Comparison of ENCODE assay signal across 10 cellular contexts in genomic region chr17:8227238-8227581, GRCh38. TPM values are rescaled to one million over a fixed set of nuclear protein-coding genes. Genes with fewer than 3 reads are reported as not detected.
A peak's percentile ranks its signal among the peaks of the same experiment; 100 is the strongest.
DNase-seq lines count a peak whose midpoint lies in the region; ATAC-seq, FAIRE-seq and TF ChIP-seq lines count a peak whose summit lies in the region.
"Had no signal": no experiment of that assay in that cellular context is flagged by ENCODE, and none has a peak within 500 bp of the region (broad histone marks: within the 10 kb centered on the region; RNA-seq: fewer than 3 reads in every experiment).

No MANE protein-coding gene starts in this region.

- no peak for TF ChIP-seq POLR2A in HepG2 (IDR thresholded peaks at IDR 0.05; ENCODE audit: insufficient read depth in 1 of 2, low read depth in 2 of 2, low read length in 2 of 2)
- no peak for TF ChIP-seq POLR2A in right lobe of liver (IDR thresholded peaks at IDR 0.05)

- TF ChIP-seq EP300 in HepG2 (IDR thresholded peaks at IDR 0.05; ENCODE audit: low read depth in 2 of 2, low read length in 2 of 2) (no peak), HepG2 (CRISPR knock-in tag; IDR thresholded peaks at IDR 0.05; ENCODE audit: borderline replicate concordance) (no peak)

- no peaks in the 10 kb centered on the region for H3K9me3 ChIP-seq in HepG2 (ENCODE audit: low read length)
- H3K9me3 ChIP-seq in right lobe of liver, result no peaks in the 10 kb centered on the region
- no peaks in the 10 kb centered on the region for H3K9me3 ChIP-seq in mammary epithelial cell (replicated peaks; ENCODE audit: insufficient read depth, low read length)
- no peaks in the 10 kb centered on the region for H3K9me3 ChIP-seq in muscle layer of duodenum (ENCODE audit: control insufficient read depth in 1 of 2, low read length in 2 of 2)

- H4K20me1 ChIP-seq in HepG2 (ENCODE audit: insufficient read depth, low read length), result peaks cover 4% of the 10 kb centered on the region; the same call in 1 of the 2 replicates
- H4K20me1 ChIP-seq in mammary epithelial cell (ENCODE audit: insufficient read depth, low read length), result no peaks in the 10 kb centered on the region

- in situ Hi-C loops in HepG2 (cut with HindIII; ENCODE audit: extremely low pct_ligation_motif_present, low pct_unique_long_range_greater_than_20kb), result no loop called here
- in situ Hi-C loops in mammary epithelial cell (cut with MboI; ENCODE audit: low sequenced_read_pairs in 2 of 2), result no loop called here

- dilution Hi-C loops in mammary epithelial cell (cut with HindIII; ENCODE audit: low sequenced_read_pairs), result no loop called here

- TF ChIP-seq RAD21 in HepG2 (CRISPR knock-in tag; IDR thresholded peaks at IDR 0.05), result no peak

- POLR2A ChIA-PET in HepG2 (lab: Yijun Ruan, JAX), result interaction anchor here (1.0 to 1.7 kb wide), 3 partner anchors 21 to 68 kb away, joined by 3 to 7 read pairs (median 5); partner anchors contain the start of genes CTC1 and SLC25A35

- H3K27ac ChIP-seq in HepG2 (ENCODE audit: extremely low read length, insufficient read depth, low read length), result no peak overlapping the region
- H3K27ac ChIP-seq in right lobe of liver, result no peak overlapping the region
- no peak overlapping the region for H3K27ac ChIP-seq in mammary epithelial cell (ENCODE audit: insufficient read depth, low read depth, low read length)
- peak overlapping the region; percentile 48 for H3K27ac ChIP-seq in muscle layer of duodenum (ENCODE audit: low read length)
- H3K27ac ChIP-seq: PC-9 had no signal

- CTCF ChIA-PET in HepG2 (lab: Yijun Ruan, JAX; ENCODE audit: low intra/inter-chr PET ratio, low total read pairs), result no interaction called here
- CTCF ChIA-PET in mammary epithelial cell (lab: Charles Lee; ENCODE audit: low non-redundant PET), result no interaction called here

- BruUV-seq in HepG2 (replicated peaks; lab: Mats Ljungman, UMichigan) (no TSS peak), mammary epithelial cell (replicated peaks; lab: Mats Ljungman, UMichigan) (no TSS peak)

- H3K4me3 ChIP-seq in HepG2 (replicated peaks in 1 of 3; ENCODE audit: insufficient read depth in 1 of 3, low read depth in 2 of 3, low read length in 3 of 3) (no peak overlapping the region), right lobe of liver (peak overlapping the region in 1 of 3 donors; percentile 39), mammary epithelial cell (replicated peaks in 1 of 3; ENCODE audit: insufficient read depth in 1 of 3, low read depth in 2 of 3, low read length in 3 of 3) (no peak overlapping the region), muscle layer of duodenum (ENCODE audit: low read depth in 1 of 2, low read length in 2 of 2) (peak overlapping the region; percentile 34)
- H3K4me3 ChIP-seq: PC-9 had no signal

- FAIRE-seq in HepG2 (lab: Jason Lieb, UNC), result no peak

- H3K9ac ChIP-seq in HepG2 (ENCODE audit: insufficient read depth, low read depth, low read length) (no peak overlapping the region), mammary epithelial cell (ENCODE audit: insufficient read depth, low read length) (no peak overlapping the region)

- ATAC-seq in HepG2 (no peak), right lobe of liver (no peak), HG02623 (IDR thresholded peaks at IDR 0.05; ENCODE audit: unreplicated experiment) (no peak)

- H3K4me1 ChIP-seq in HepG2 (ENCODE audit: insufficient read depth, low read length), result peaks cover 8% of the 10 kb centered on the region
- H3K4me1 ChIP-seq in right lobe of liver, result peaks cover 0 to 11% (median 3%) of the 10 kb centered on the region in 4 donors
- H3K4me1 ChIP-seq in mammary epithelial cell (ENCODE audit: insufficient read depth, low read length), result peaks cover 7% of the 10 kb centered on the region
- peaks cover 7 to 18% of the 10 kb centered on the region in 2 donors for H3K4me1 ChIP-seq in muscle layer of duodenum (ENCODE audit: control insufficient read depth in 1 of 2, insufficient read depth in 2 of 2, low read length in 2 of 2)

- 95% methylated on average over 4 of the region's 4 CpGs for WGBS in HepG2 (ENCODE audit: low lambda C conversion rate)
- 88% methylated on average over 2 of the region's 4 CpGs for WGBS in right lobe of liver (ENCODE audit: insufficient coverage, low coverage, low lambda C conversion rate, missing lambda C conversion rate)
- 67% methylated on average over 4 of the region's 4 CpGs for WGBS in mammary epithelial cell (ENCODE audit: low coverage, missing lambda C conversion rate)

- intact Hi-C loops in HepG2 (cut with micrococcal nuclease; ENCODE audit: unreplicated experiment) (no loop called here), right lobe of liver (cut with DNase I) (no loop called here), mammary epithelial cell (cut with micrococcal nuclease) (no loop called here)

- DNase-seq in HepG2 (ENCODE audit: low spot score), result no peak
- DNase-seq in right lobe of liver, result no peak
- no peak for DNase-seq in mammary epithelial cell
- DNase-seq in stimulated activated CD4-positive, alpha-beta T cell treated with anti-CD3 and anti-CD28 coated beads, Interleukin-2, amount 100 ng/mL, for 24 hours, result no peak
- DNase-seq in epidermal melanocyte (ENCODE audit: insufficient read length, low spot score), result no peak
- no peak for DNase-seq in hippocampal formation (lab: John Stamatoyannopoulos, UW)
- DNase-seq: effector CD4-positive, alpha-beta T cell; PC-9 had no signal

- H3K27me3 ChIP-seq in HepG2 (ENCODE audit: control insufficient read depth in 1 of 2, insufficient read depth in 2 of 2, low read length in 2 of 2) (no peaks in the 10 kb centered on the region; a peak in 1 of 5 replicates), right lobe of liver (no peaks in the 10 kb centered on the region), mammary epithelial cell (ENCODE audit: insufficient read depth, low read length) (no peaks in the 10 kb centered on the region), muscle layer of duodenum (ENCODE audit: low read depth, low read length) (no peaks in the 10 kb centered on the region)

- H2AFZ ChIP-seq in HepG2 (ENCODE audit: low read length) (no peak overlapping the region), mammary epithelial cell (ENCODE audit: low read depth, low read length) (no peak overlapping the region)
- H2AFZ ChIP-seq: PC-9 had no signal

- no peak overlapping the region for H3K4me2 ChIP-seq in HepG2 (ENCODE audit: low read depth, low read length)
- peak overlapping the region; percentile 35 for H3K4me2 ChIP-seq in mammary epithelial cell (ENCODE audit: insufficient read depth, low read depth, low read length)
- H3K4me2 ChIP-seq: PC-9 had no signal

- H3K36me3 ChIP-seq in HepG2 (replicated peaks in 1 of 2; ENCODE audit: control insufficient read depth in 1 of 2, insufficient read depth in 2 of 2, low read length in 2 of 2), result peaks cover 21 to 52% of the 10 kb centered on the region in 2 experiments
- H3K36me3 ChIP-seq in right lobe of liver, result peaks cover 6 to 48% (median 27%) of the 10 kb centered on the region in 4 donors
- peaks cover 16% of the 10 kb centered on the region for H3K36me3 ChIP-seq in mammary epithelial cell (ENCODE audit: insufficient read depth, low read length)
- peaks cover 50 to 51% of the 10 kb centered on the region in 2 donors for H3K36me3 ChIP-seq in muscle layer of duodenum (ENCODE audit: control insufficient read depth in 1 of 2, insufficient read depth in 2 of 2, low read length in 2 of 2)

- no peak for TF ChIP-seq CTCF in HepG2 (CRISPR knock-in tag; IDR thresholded peaks at IDR 0.05)
- TF ChIP-seq CTCF in right lobe of liver (IDR thresholded peaks at IDR 0.05), result no peak
- no peak for TF ChIP-seq CTCF in mammary epithelial cell (conservative IDR thresholded peaks at IDR 0.05 in 1 of 2, IDR thresholded peaks at IDR 0.05 in 1 of 2; ENCODE audit: extremely low read depth in 1 of 2, insufficient read depth in 1 of 2, low read depth in 1 of 2, low read length in 2 of 2)

- H3K79me2 ChIP-seq in HepG2 (ENCODE audit: insufficient read depth, low read length) (no peaks in the 10 kb centered on the region), mammary epithelial cell (ENCODE audit: insufficient read depth, low read length) (no peaks in the 10 kb centered on the region)

RNA-seq across cellular contexts. Expression of gene AURKB, which starts 16.8 kb away (rescaled TPM):
- total RNA-seq in HepG2 (2016; rRNA removed; fragmentation: Illumina TruSeq; extraction: Trizol) (67.7 and 75.3 TPM in 2 replicates), right lobe of liver (1 to 10 TPM in 4 of 6 experiments, under 1 TPM in 2; 0.26 to 3.9 (median 1.5) TPM), mammary epithelial cell (10 to 100 TPM in 1 of 2 donors, 1 to 10 TPM in 1; 1.8 to 59.3 TPM)
- 35.3 and 36.5 TPM in 2 replicates for total RNA-seq in HepG2 (2016; cell fraction: cytosol; rRNA removed; fragmentation: Illumina TruSeq; extraction: Trizol; ENCODE audit: low read depth)
- 56.7 and 73.3 TPM in 2 replicates for total RNA-seq in HepG2 (2016; cell fraction: insoluble cytoplasmic fraction; rRNA removed; fragmentation: Illumina TruSeq; extraction: Trizol)
- total RNA-seq in HepG2 (2016; cell fraction: membrane; rRNA removed; fragmentation: Illumina TruSeq; extraction: Trizol), result 32.1 and 37.8 TPM in 2 replicates
- 41.9 and 49.2 TPM in 2 replicates for total RNA-seq in HepG2 (2016; cell fraction: nucleus; rRNA removed; fragmentation: Illumina TruSeq; extraction: Trizol)
- polyA plus RNA-seq in HepG2 (2011; rRNA removed) (21.8 and 29.5 TPM in 2 replicates), mammary epithelial cell (62.1 TPM)
- 13.9 and 23.3 TPM in 2 replicates for polyA plus RNA-seq in HepG2 (2011; cell fraction: cytosol; rRNA removed)
- 85.7 and 130 TPM in 2 replicates for polyA plus RNA-seq in HepG2 (2011; cell fraction: nucleus; rRNA removed)
- 28.3 and 50.5 TPM in 2 replicates for polyA plus RNA-seq in HepG2 (2012)
- polyA plus RNA-seq in HepG2 (2016; cell fraction: cytosol; fragmentation: Illumina TruSeq; extraction: Trizol; ENCODE audit: low read depth), result 34.3 and 37.3 TPM in 2 replicates
- polyA plus RNA-seq in HepG2 (2016; cell fraction: insoluble cytoplasmic fraction; fragmentation: Illumina TruSeq; extraction: Trizol; ENCODE audit: low read depth), result 64.2 and 89.6 TPM in 2 replicates
- polyA plus RNA-seq in HepG2 (2016; cell fraction: membrane; fragmentation: Illumina TruSeq; extraction: Trizol; ENCODE audit: low read depth), result 33.8 and 35.0 TPM in 2 replicates
- polyA plus RNA-seq in HepG2 (2016; cell fraction: nucleus; fragmentation: Illumina TruSeq; extraction: Trizol; ENCODE audit: insufficient read depth, low read depth), result 113 and 123 TPM in 2 replicates
- polyA minus RNA-seq in HepG2 (2011; rRNA and poly(A)+ RNA removed; ENCODE audit: low replicate concordance), result 58.9 and 154 TPM in 2 replicates
- polyA minus RNA-seq in HepG2 (2011; cell fraction: cytosol; rRNA and poly(A)+ RNA removed), result 9.3 and 12.4 TPM in 2 replicates
- polyA minus RNA-seq in HepG2 (2011; cell fraction: nucleus; rRNA and poly(A)+ RNA removed), result 39.9 and 62.1 TPM in 2 replicates
- polyA minus RNA-seq in mammary epithelial cell, result 99.5 TPM

RNA-seq across cellular contexts. Expression of gene CTC1, which starts 20.6 kb away (rescaled TPM):
- 5.4 and 7.2 TPM in 2 replicates for total RNA-seq in HepG2 (2016; rRNA removed; fragmentation: Illumina TruSeq; extraction: Trizol)
- total RNA-seq in HepG2 (2016; cell fraction: cytosol; rRNA removed; fragmentation: Illumina TruSeq; extraction: Trizol; ENCODE audit: low read depth), result 1.7 and 2.9 TPM in 2 replicates
- total RNA-seq in HepG2 (2016; cell fraction: insoluble cytoplasmic fraction; rRNA removed; fragmentation: Illumina TruSeq; extraction: Trizol), result 4.3 and 7.4 TPM in 2 replicates
- 1.3 and 3.2 TPM in 2 replicates for total RNA-seq in HepG2 (2016; cell fraction: membrane; rRNA removed; fragmentation: Illumina TruSeq; extraction: Trizol)
- 12.4 and 13.3 TPM in 2 replicates for total RNA-seq in HepG2 (2016; cell fraction: nucleus; rRNA removed; fragmentation: Illumina TruSeq; extraction: Trizol)
- polyA plus RNA-seq in HepG2 (2011; rRNA removed), result 18.9 and 22.0 TPM in 2 replicates
- 4.5 and 5.5 TPM in 2 replicates for polyA plus RNA-seq in HepG2 (2011; cell fraction: cytosol; rRNA removed)
- 144 and 158 TPM in 2 replicates for polyA plus RNA-seq in HepG2 (2011; cell fraction: nucleus; rRNA removed)
- 18.5 and 21.5 TPM in 2 replicates for polyA plus RNA-seq in HepG2 (2012)
- polyA plus RNA-seq in HepG2 (2016; cell fraction: cytosol; fragmentation: Illumina TruSeq; extraction: Trizol; ENCODE audit: low read depth), result 0.61 and 0.67 TPM in 2 replicates
- polyA plus RNA-seq in HepG2 (2016; cell fraction: insoluble cytoplasmic fraction; fragmentation: Illumina TruSeq; extraction: Trizol; ENCODE audit: low read depth), result 5.3 and 5.5 TPM in 2 replicates
- 0.97 and 1.4 TPM in 2 replicates for polyA plus RNA-seq in HepG2 (2016; cell fraction: membrane; fragmentation: Illumina TruSeq; extraction: Trizol; ENCODE audit: low read depth)
- 46.8 and 52.7 TPM in 2 replicates for polyA plus RNA-seq in HepG2 (2016; cell fraction: nucleus; fragmentation: Illumina TruSeq; extraction: Trizol; ENCODE audit: insufficient read depth, low read depth)
- 24.4 and 39.3 TPM in 2 replicates for polyA minus RNA-seq in HepG2 (2011; rRNA and poly(A)+ RNA removed; ENCODE audit: low replicate concordance)
- polyA minus RNA-seq in HepG2 (2011; cell fraction: cytosol; rRNA and poly(A)+ RNA removed), result 4.7 and 6.2 TPM in 2 replicates
- polyA minus RNA-seq in HepG2 (2011; cell fraction: nucleus; rRNA and poly(A)+ RNA removed), result 57.3 and 73.7 TPM in 2 replicates
- 10 to 100 TPM in 5 of 6 experiments, 1 to 10 TPM in 1; 8.5 to 29.1 (median 21.1) TPM for total RNA-seq in right lobe of liver
- 10 to 100 TPM in 1 of 2 donors, 1 to 10 TPM in 1; 6.8 to 24.6 TPM for total RNA-seq in mammary epithelial cell
- polyA plus RNA-seq in mammary epithelial cell, result 11.0 TPM
- polyA minus RNA-seq in mammary epithelial cell, result 42.8 TPM

RNA-seq across cellular contexts. Expression of gene PFAS, which starts 21.9 kb away (rescaled TPM):
- total RNA-seq in HepG2 (2016; rRNA removed; fragmentation: Illumina TruSeq; extraction: Trizol) (42.8 and 58.2 TPM in 2 replicates), right lobe of liver (10 to 100 TPM in 5 of 6 experiments, 1 to 10 TPM in 1; 10.0 to 21.0 (median 15.6) TPM), mammary epithelial cell (10 to 100 TPM in 1 of 2 donors, 1 to 10 TPM in 1; 8.5 to 31.2 TPM)
- 3.9 and 4.1 TPM in 2 replicates for total RNA-seq in HepG2 (2016; cell fraction: cytosol; rRNA removed; fragmentation: Illumina TruSeq; extraction: Trizol; ENCODE audit: low read depth)
- total RNA-seq in HepG2 (2016; cell fraction: insoluble cytoplasmic fraction; rRNA removed; fragmentation: Illumina TruSeq; extraction: Trizol), result 36.4 and 46.8 TPM in 2 replicates
- 10.3 and 10.7 TPM in 2 replicates for total RNA-seq in HepG2 (2016; cell fraction: membrane; rRNA removed; fragmentation: Illumina TruSeq; extraction: Trizol)
- 39.8 and 46.9 TPM in 2 replicates for total RNA-seq in HepG2 (2016; cell fraction: nucleus; rRNA removed; fragmentation: Illumina TruSeq; extraction: Trizol)
- polyA plus RNA-seq in HepG2 (2011; rRNA removed) (45.7 and 49.4 TPM in 2 replicates), mammary epithelial cell (12.3 TPM)
- 11.1 and 14.3 TPM in 2 replicates for polyA plus RNA-seq in HepG2 (2011; cell fraction: cytosol; rRNA removed)
- 242 and 334 TPM in 2 replicates for polyA plus RNA-seq in HepG2 (2011; cell fraction: nucleus; rRNA removed)
- 27.4 and 34.4 TPM in 2 replicates for polyA plus RNA-seq in HepG2 (2012)
- 1.7 and 1.8 TPM in 2 replicates for polyA plus RNA-seq in HepG2 (2016; cell fraction: cytosol; fragmentation: Illumina TruSeq; extraction: Trizol; ENCODE audit: low read depth)
- 24.1 and 31.4 TPM in 2 replicates for polyA plus RNA-seq in HepG2 (2016; cell fraction: insoluble cytoplasmic fraction; fragmentation: Illumina TruSeq; extraction: Trizol; ENCODE audit: low read depth)
- 4.5 and 5.1 TPM in 2 replicates for polyA plus RNA-seq in HepG2 (2016; cell fraction: membrane; fragmentation: Illumina TruSeq; extraction: Trizol; ENCODE audit: low read depth)
- polyA plus RNA-seq in HepG2 (2016; cell fraction: nucleus; fragmentation: Illumina TruSeq; extraction: Trizol; ENCODE audit: insufficient read depth, low read depth), result 118 and 131 TPM in 2 replicates
- 158 and 300 TPM in 2 replicates for polyA minus RNA-seq in HepG2 (2011; rRNA and poly(A)+ RNA removed; ENCODE audit: low replicate concordance)
- polyA minus RNA-seq in HepG2 (2011; cell fraction: cytosol; rRNA and poly(A)+ RNA removed), result 20.2 and 30.2 TPM in 2 replicates
- 53.2 and 63.2 TPM in 2 replicates for polyA minus RNA-seq in HepG2 (2011; cell fraction: nucleus; rRNA and poly(A)+ RNA removed)
- polyA minus RNA-seq in mammary epithelial cell, result 76.1 TPM

RNA-seq across cellular contexts. Expression of gene BORCS6, which starts 37.2 kb away (rescaled TPM):
- total RNA-seq in HepG2 (2016; rRNA removed; fragmentation: Illumina TruSeq; extraction: Trizol) (5.1 and 5.3 TPM in 2 replicates), right lobe of liver (1 to 10 TPM; 3.1 to 5.3 (median 4.2) TPM), mammary epithelial cell (1 to 10 TPM; 4.9 to 8.8 TPM)
- total RNA-seq in HepG2 (2016; cell fraction: cytosol; rRNA removed; fragmentation: Illumina TruSeq; extraction: Trizol; ENCODE audit: low read depth), result 1.3 and 1.4 TPM in 2 replicates
- 4.3 and 5.3 TPM in 2 replicates for total RNA-seq in HepG2 (2016; cell fraction: insoluble cytoplasmic fraction; rRNA removed; fragmentation: Illumina TruSeq; extraction: Trizol)
- total RNA-seq in HepG2 (2016; cell fraction: membrane; rRNA removed; fragmentation: Illumina TruSeq; extraction: Trizol), result 3.0 and 3.2 TPM in 2 replicates
- total RNA-seq in HepG2 (2016; cell fraction: nucleus; rRNA removed; fragmentation: Illumina TruSeq; extraction: Trizol), result 2.1 and 2.4 TPM in 2 replicates
- polyA plus RNA-seq in HepG2 (2011; rRNA removed) (2.0 and 3.2 TPM in 2 replicates), mammary epithelial cell (6.5 TPM)
- polyA plus RNA-seq in HepG2 (2011; cell fraction: cytosol; rRNA removed), result 3.3 and 3.8 TPM in 2 replicates
- polyA plus RNA-seq in HepG2 (2011; cell fraction: nucleus; rRNA removed), result 1.8 and 2.1 TPM in 2 replicates
- 2.9 and 3.6 TPM in 2 replicates for polyA plus RNA-seq in HepG2 (2012)
- polyA plus RNA-seq in HepG2 (2016; cell fraction: cytosol; fragmentation: Illumina TruSeq; extraction: Trizol; ENCODE audit: low read depth), result 1.1 TPM in 2 replicates
- 4.1 and 5.6 TPM in 2 replicates for polyA plus RNA-seq in HepG2 (2016; cell fraction: insoluble cytoplasmic fraction; fragmentation: Illumina TruSeq; extraction: Trizol; ENCODE audit: low read depth)
- 1.5 and 1.8 TPM in 2 replicates for polyA plus RNA-seq in HepG2 (2016; cell fraction: membrane; fragmentation: Illumina TruSeq; extraction: Trizol; ENCODE audit: low read depth)
- 2.6 and 2.8 TPM in 2 replicates for polyA plus RNA-seq in HepG2 (2016; cell fraction: nucleus; fragmentation: Illumina TruSeq; extraction: Trizol; ENCODE audit: insufficient read depth, low read depth)
- 6.1 and 8.3 TPM in 2 replicates for polyA minus RNA-seq in HepG2 (2011; rRNA and poly(A)+ RNA removed; ENCODE audit: low replicate concordance)
- 2.1 and 3.3 TPM in 2 replicates for polyA minus RNA-seq in HepG2 (2011; cell fraction: cytosol; rRNA and poly(A)+ RNA removed)
- polyA minus RNA-seq in HepG2 (2011; cell fraction: nucleus; rRNA and poly(A)+ RNA removed), result 1.2 and 1.9 TPM in 2 replicates
- polyA minus RNA-seq in mammary epithelial cell, result 3.9 TPM

RNA-seq across cellular contexts. Expression of gene TMEM107, which starts 51.0 kb away (rescaled TPM):
- total RNA-seq in HepG2 (2016; rRNA removed; fragmentation: Illumina TruSeq; extraction: Trizol), result 3.8 and 15.3 TPM in 2 replicates
- total RNA-seq in HepG2 (2016; cell fraction: cytosol; rRNA removed; fragmentation: Illumina TruSeq; extraction: Trizol; ENCODE audit: low read depth), result 138 and 159 TPM in 2 replicates
- total RNA-seq in HepG2 (2016; cell fraction: insoluble cytoplasmic fraction; rRNA removed; fragmentation: Illumina TruSeq; extraction: Trizol), result 4.0 and 13.1 TPM in 2 replicates
- total RNA-seq in HepG2 (2016; cell fraction: membrane; rRNA removed; fragmentation: Illumina TruSeq; extraction: Trizol), result 25.0 and 29.6 TPM in 2 replicates
- 18.7 and 21.8 TPM in 2 replicates for total RNA-seq in HepG2 (2016; cell fraction: nucleus; rRNA removed; fragmentation: Illumina TruSeq; extraction: Trizol)
- 4.5 and 7.2 TPM in 2 replicates for polyA plus RNA-seq in HepG2 (2011; rRNA removed)
- 5.0 and 5.5 TPM in 2 replicates for polyA plus RNA-seq in HepG2 (2011; cell fraction: cytosol; rRNA removed)
- polyA plus RNA-seq in HepG2 (2011; cell fraction: nucleus; rRNA removed), result 3.9 and 4.3 TPM in 2 replicates
- 2.6 and 3.6 TPM in 2 replicates for polyA plus RNA-seq in HepG2 (2012)
- polyA plus RNA-seq in HepG2 (2016; cell fraction: cytosol; fragmentation: Illumina TruSeq; extraction: Trizol; ENCODE audit: low read depth), result 2.4 and 3.4 TPM in 2 replicates
- polyA plus RNA-seq in HepG2 (2016; cell fraction: insoluble cytoplasmic fraction; fragmentation: Illumina TruSeq; extraction: Trizol; ENCODE audit: low read depth), result 3.4 and 3.5 TPM in 2 replicates
- 2.1 and 3.3 TPM in 2 replicates for polyA plus RNA-seq in HepG2 (2016; cell fraction: membrane; fragmentation: Illumina TruSeq; extraction: Trizol; ENCODE audit: low read depth)
- 4.5 and 4.6 TPM in 2 replicates for polyA plus RNA-seq in HepG2 (2016; cell fraction: nucleus; fragmentation: Illumina TruSeq; extraction: Trizol; ENCODE audit: insufficient read depth, low read depth)
- polyA minus RNA-seq in HepG2 (2011; rRNA and poly(A)+ RNA removed; ENCODE audit: low replicate concordance), result 121 and 165 TPM in 2 replicates
- polyA minus RNA-seq in HepG2 (2011; cell fraction: cytosol; rRNA and poly(A)+ RNA removed), result 34.2 and 36.5 TPM in 2 replicates
- 79.1 and 96.4 TPM in 2 replicates for polyA minus RNA-seq in HepG2 (2011; cell fraction: nucleus; rRNA and poly(A)+ RNA removed)
- 1 to 10 TPM; 2.3 to 5.0 (median 3.4) TPM for total RNA-seq in right lobe of liver
- total RNA-seq in mammary epithelial cell, result 10 to 100 TPM; 23.8 to 24.0 TPM
- polyA plus RNA-seq in mammary epithelial cell, result 32.2 TPM
- polyA minus RNA-seq in mammary epithelial cell, result 50.2 TPM

Comparison
In these comparisons a context has a peak if more than half of its experiments do, and no peak if none do; other contexts are left out.
1. H3K4me3 ChIP-seq: peak in muscle layer of duodenum (2 of 2); none in HepG2 (0 of 3) and mammary epithelial cell (0 of 3).